ENCODE assay signal across 20 cellular contexts in the genomic region with DNA sequence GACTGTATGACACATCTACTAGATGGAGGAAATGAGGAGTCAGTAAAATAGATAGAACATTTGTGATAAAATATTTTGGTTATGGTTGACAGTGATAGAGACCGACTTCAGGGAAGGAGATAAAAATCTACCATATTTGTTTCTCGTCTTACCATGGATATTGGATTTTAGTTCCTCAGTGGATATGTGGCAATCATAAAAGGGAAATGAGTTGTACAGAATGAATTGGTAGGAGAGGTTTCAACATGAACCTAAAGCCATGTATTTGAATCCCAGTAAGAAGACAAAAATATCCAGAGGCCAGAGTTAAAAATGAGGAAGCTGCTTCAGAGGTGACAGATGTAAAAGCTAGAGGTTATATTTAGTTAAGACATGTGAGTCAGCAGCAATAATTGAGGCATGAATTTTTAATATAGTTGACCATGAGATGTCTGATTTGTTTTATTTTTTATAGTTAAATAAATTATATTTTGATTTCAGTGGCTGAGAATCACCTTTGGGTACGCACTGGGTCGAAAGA.
"Had no signal": no experiment of that assay in that cellular context is flagged by ENCODE, and none has a peak within 500 bp of the region (broad histone marks: within the 10 kb centered on the region; RNA-seq: fewer than 3 reads in every experiment).

No MANE protein-coding gene starts in this region.

- H3K36me3 Mint-ChIP-seq: activated naive CD4-positive, alpha-beta T cell treated with anti-CD3 and anti-CD28 coated beads, Interleukin-2, amount 10 ng/mL, durations not matched to agents 7 days and 5 days; stimulated activated naive B cell treated with anti-CD40 and anti-IgM and Interleukin-4, amounts not matched to agents 10 μg/mL and 1 μg/mL and 100 μg/mL, for 72 hours had no signal

- H3K9me3 Mint-ChIP-seq: endodermal cell had no signal

- H3K4me1 ChIP-seq: gastroesophageal sphincter, left lung, right atrium auricular region, uterus had no signal

- H3K4me3 ChIP-seq: gastroesophageal sphincter, left lung, right atrium auricular region, skin epidermis, thyroid gland, uterus had no signal

- ATAC-seq: gastroesophageal sphincter; left lung; natural killer cell; stimulated activated naive B cell treated with anti-CD40 and anti-IgM and Interleukin-4, amounts not matched to agents 10 μg/mL and 1 μg/mL and 100 μg/mL, for 72 hours had no signal

- H3K4me3 Mint-ChIP-seq: activated naive CD4-positive, alpha-beta T cell treated with anti-CD3 and anti-CD28 coated beads, Interleukin-2, amount 10 ng/mL, durations not matched to agents 7 days and 5 days; endodermal cell; natural killer cell; stimulated activated naive B cell treated with anti-CD40 and anti-IgM and Interleukin-4, amounts not matched to agents 10 μg/mL and 1 μg/mL and 100 μg/mL, for 72 hours had no signal

- DNase-seq: activated CD4-positive, alpha-beta T cell treated with anti-CD3 and anti-CD28 coated beads, Interleukin-2, amount 50 U/mL, for 48 hours; activated naive CD4-positive, alpha-beta T cell treated with anti-CD3 and anti-CD28 coated beads, Interleukin-2, amount 10 ng/mL, durations not matched to agents 7 days and 5 days; activated T-cell treated with anti-CD3 and anti-CD28 coated beads, Interleukin-2, amount 50 U/mL, for 1 hour; endodermal cell; erythroblast; left lung; mammary epithelial cell; natural killer cell; stimulated activated CD4-positive, alpha-beta T cell treated with anti-CD3 and anti-CD28 coated beads, Interleukin-15, amount 100 ng/mL, for 24 hours; stimulated activated CD4-positive, alpha-beta T cell treated with anti-CD3 and anti-CD28 coated beads, Interleukin-4, amount 100 ng/mL, for 1 hour; stimulated activated naive B cell treated with anti-CD40 and anti-IgM and Interleukin-4, amounts not matched to agents 10 μg/mL and 1 μg/mL and 100 μg/mL, for 72 hours; thyroid gland; uterus had no signal

- H3K36me3 ChIP-seq: gastroesophageal sphincter, left lung, neutrophil, right atrium auricular region, thyroid gland, uterus had no signal

- H3K27ac ChIP-seq: gastroesophageal sphincter, left lung, neutrophil, right atrium auricular region, skin epidermis, thyroid gland, uterus, VCaP had no signal

- H3K9me3 ChIP-seq: gastroesophageal sphincter, left lung, neutrophil, right atrium auricular region, thyroid gland, uterus had no signal

- H3K27ac Mint-ChIP-seq: activated naive CD4-positive, alpha-beta T cell treated with anti-CD3 and anti-CD28 coated beads, Interleukin-2, amount 10 ng/mL, durations not matched to agents 7 days and 5 days; activated T-helper 2 cell treated with anti-CD3 and anti-CD28 coated beads, Interferon-gamma antibody, Interleukin-2, Interleukin-4, amounts not matched to agents 10 μg/mL and 5 μg/mL and 100 μg/mL, durations not matched to agents 14 hours and 24 hours and 36 hours; endodermal cell; natural killer cell; progenitor cell of endocrine pancreas; stimulated activated naive B cell treated with anti-CD40 and anti-IgM and Interleukin-4, amounts not matched to agents 10 μg/mL and 1 μg/mL and 100 μg/mL, for 72 hours had no signal

- H3K27me3 ChIP-seq: gastroesophageal sphincter, left lung, neutrophil, right atrium auricular region, thyroid gland, uterus had no signal

- H3K27me3 Mint-ChIP-seq: activated naive CD4-positive, alpha-beta T cell treated with anti-CD3 and anti-CD28 coated beads, Interleukin-2, amount 10 ng/mL, durations not matched to agents 7 days and 5 days; progenitor cell of endocrine pancreas; stimulated activated naive B cell treated with anti-CD40 and anti-IgM and Interleukin-4, amounts not matched to agents 10 μg/mL and 1 μg/mL and 100 μg/mL, for 72 hours had no signal

- H3K4me1 Mint-ChIP-seq: activated naive CD4-positive, alpha-beta T cell treated with anti-CD3 and anti-CD28 coated beads, Interleukin-2, amount 10 ng/mL, durations not matched to agents 7 days and 5 days; endodermal cell; natural killer cell; stimulated activated naive B cell treated with anti-CD40 and anti-IgM and Interleukin-4, amounts not matched to agents 10 μg/mL and 1 μg/mL and 100 μg/mL, for 72 hours had no signal
